1 cellular context compared by ENCODE assay signal in genomic region chr5:109016300-109016699, GRCh38.
TF ChIP-seq lines count a peak whose summit lies in the region.

No MANE protein-coding gene starts in this region.

TF ChIP-seq in GM23338, 12 proteins besides CTCF, POLR2A, EP300 and RAD21 (continued from another document):
- TF ChIP-seq ZNF462 (CRISPR knock-in tag; IDR thresholded peaks at IDR 0.05): no peak
- TF ChIP-seq, protein P1, sequence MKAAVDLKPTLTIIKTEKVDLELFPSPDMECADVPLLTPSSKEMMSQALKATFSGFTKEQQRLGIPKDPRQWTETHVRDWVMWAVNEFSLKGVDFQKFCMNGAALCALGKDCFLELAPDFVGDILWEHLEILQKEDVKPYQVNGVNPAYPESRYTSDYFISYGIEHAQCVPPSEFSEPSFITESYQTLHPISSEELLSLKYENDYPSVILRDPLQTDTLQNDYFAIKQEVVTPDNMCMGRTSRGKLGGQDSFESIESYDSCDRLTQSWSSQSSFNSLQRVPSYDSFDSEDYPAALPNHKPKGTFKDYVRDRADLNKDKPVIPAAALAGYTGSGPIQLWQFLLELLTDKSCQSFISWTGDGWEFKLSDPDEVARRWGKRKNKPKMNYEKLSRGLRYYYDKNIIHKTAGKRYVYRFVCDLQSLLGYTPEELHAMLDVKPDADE (IDR thresholded peaks at IDR 0.05): no peak
- no peak for TF ChIP-seq EZH2 (IDR thresholded peaks at IDR 0.05; ENCODE audit: low read depth, unreplicated experiment)
- TF ChIP-seq ZNF331 (CRISPR knock-in tag; IDR thresholded peaks at IDR 0.05; ENCODE audit: low read depth): no peak
- no peak for TF ChIP-seq CREB1 (CRISPR knock-in tag; IDR thresholded peaks at IDR 0.05; ENCODE audit: low read depth)
- TF ChIP-seq JUNB (IDR thresholded peaks at IDR 0.05; ENCODE audit: unreplicated experiment): no peak
- TF ChIP-seq REST (IDR thresholded peaks at IDR 0.05; ENCODE audit: unreplicated experiment): no peak
- no peak for TF ChIP-seq POLR2AphosphoS5 (IDR thresholded peaks at IDR 0.05; ENCODE audit: low read depth)
- TF ChIP-seq NANOG (IDR thresholded peaks at IDR 0.05; ENCODE audit: borderline replicate concordance): no peak
- no peak for TF ChIP-seq EZH2phosphoT487 (IDR thresholded peaks at IDR 0.05; ENCODE audit: unreplicated experiment)
- no peak for TF ChIP-seq STAT1 (IDR thresholded peaks at IDR 0.05; ENCODE audit: unreplicated experiment)
